ENCODE assay signal across 8 cellular contexts in genomic region chr9:83622814-83623633, GRCh38. TPM values are rescaled to one million over a fixed set of nuclear protein-coding genes. Genes with fewer than 3 reads are reported as not detected.
DNase-seq lines count a peak whose midpoint lies in the region; ATAC-seq and TF ChIP-seq lines count a peak whose summit lies in the region.

Gene IDNK (plus strand): TSS chr9:83623143. CDS start chr9:83623172, 29 bp downstream.

- DNase-seq in GM19238 (ENCODE audit: insufficient read length, low spot score) (peak; percentile 60), NOMO-1 (lab: John Stamatoyannopoulos, UW; ENCODE audit: unreplicated experiment in 2 of 2) (peak; percentile 5 to 23), activated T-cell treated with anti-CD3 and anti-CD28 coated beads for 48 hours (ENCODE audit: low read depth) (peak; percentile 57), epithelial cell of proximal tubule (ENCODE audit: low read depth) (no peak)
- peak; percentile 16 to 40 for DNase-seq in stimulated activated CD8-positive, alpha-beta memory T cell treated with anti-CD3 and anti-CD28 coated beads, Interleukin-7, amount 100 ng/mL, for 48 hours (ENCODE audit: extremely low read depth in 1 of 2, low read depth in 1 of 2)

- H3K27me3 ChIP-seq in muscle layer of colon (ENCODE audit: control insufficient read depth in 1 of 2, insufficient read depth in 2 of 2, low read length in 2 of 2): no peaks in the 10 kb centered on the region

- peak within 1 kb of the TSS; percentile 60 for H3K9ac ChIP-seq in muscle layer of colon (ENCODE audit: low read length)

- TF ChIP-seq CTCF in C4-2B (conservative IDR thresholded peaks at IDR 0.05) (no peak), epithelial cell of proximal tubule (conservative IDR thresholded peaks at IDR 0.05; ENCODE audit: low read depth, low read length) (no peak)

- peaks cover 8% of the 10 kb centered on the region for H3K4me1 ChIP-seq in muscle layer of colon (ENCODE audit: insufficient read depth, low read length)

- peak within 1 kb of the TSS; percentile 82 for H3K4me3 ChIP-seq in epithelial cell of proximal tubule (ENCODE audit: low read depth, low read length)
- H3K4me3 ChIP-seq in muscle layer of colon (ENCODE audit: low read depth in 1 of 2, low read length in 2 of 2): peak within 1 kb of the TSS; percentile 50 to 63

- no peaks in the 10 kb centered on the region for H3K9me3 ChIP-seq in muscle layer of colon (ENCODE audit: low read length)

- peak; percentile 61 for ATAC-seq in HG03378 (IDR thresholded peaks at IDR 0.05; ENCODE audit: unreplicated experiment)

- H3K27ac ChIP-seq in C4-2B: peak within 1 kb of the TSS; percentile 82
- peak within 1 kb of the TSS; percentile 76 for H3K27ac ChIP-seq in muscle layer of colon (ENCODE audit: low read depth, low read length)

- no peaks in the 10 kb centered on the region for H3K36me3 ChIP-seq in muscle layer of colon (ENCODE audit: insufficient read depth, low read length)

RNA-seq across cellular contexts. Expression of gene IDNK, which starts in this region (rescaled TPM):
- 5.1 and 8.4 TPM in 2 replicates for total RNA-seq in epithelial cell of proximal tubule
